In genomic region chr7:123410273-123410928, GRCh38 we compare ENCODE assay signal across 11 cellular contexts.
A peak's percentile ranks its signal among the peaks of the same experiment; 100 is the strongest.
DNase-seq lines count a peak whose midpoint lies in the region; ATAC-seq and TF ChIP-seq lines count a peak whose summit lies in the region.
"Had no signal": no experiment of that assay in that cellular context is flagged by ENCODE, and none has a peak within 500 bp of the region (broad histone marks: within the 10 kb centered on the region; RNA-seq: fewer than 3 reads in every experiment).

No MANE protein-coding gene starts in this region.

- 42% methylated on average over 1 of the region's 1 CpG for WGBS in hepatocyte (ENCODE audit: low lambda C conversion rate, missing lambda C conversion rate)

- no peak overlapping the region for H3K9ac ChIP-seq in skeletal muscle tissue (ENCODE audit: low read depth in 1 of 3, low read length in 3 of 3)

- H4K20me1 ChIP-seq in hepatocyte (ENCODE audit: insufficient read depth, poor library complexity, severe bottlenecking), result no peaks in the 10 kb centered on the region

- H3K27me3 ChIP-seq in hepatocyte, result no peaks in the 10 kb centered on the region
- no peaks in the 10 kb centered on the region for H3K27me3 ChIP-seq in skeletal muscle tissue (ENCODE audit: control insufficient read depth in 3 of 3, insufficient read depth in 3 of 3, low read length in 3 of 3)

- H3K79me2 ChIP-seq in hepatocyte, result no peaks in the 10 kb centered on the region

- H3K4me3 ChIP-seq in astrocyte of the cerebellum (ENCODE audit: low read depth, low read length), result no peak overlapping the region
- H3K4me3 ChIP-seq in hepatocyte, result no peak overlapping the region
- peak overlapping the region in 2 of 3 donors; percentile 32 to 41 for H3K4me3 ChIP-seq in skeletal muscle tissue (ENCODE audit: low read length in 3 of 3)

- peak overlapping the region; percentile 70 for H3K27ac ChIP-seq in hepatocyte
- H3K27ac ChIP-seq in skeletal muscle tissue (ENCODE audit: low read depth, low read length), result peak overlapping the region; percentile 49

- DNase-seq in LoVo (ENCODE audit: low spot score), result peak; percentile 24
- DNase-seq in astrocyte of the cerebellum (ENCODE audit: low read depth), result peak; percentile 82
- DNase-seq in hepatocyte (ENCODE audit: low spot score), result peak; percentile 58
- no peak for DNase-seq in stimulated activated naive CD8-positive, alpha-beta T cell treated with anti-CD3 and anti-CD28 coated beads, Interleukin-15, Interleukin-2, amounts not matched to agents 100 U/mL and 50 U/mL, for 24 hours
- no peak for DNase-seq in SK-N-DZ (ENCODE audit: low spot score)
- no peak for DNase-seq in DMS153 (lab: John Stamatoyannopoulos, UW)
- DNase-seq: activated CD4-positive, CD25-positive, alpha-beta regulatory T cell; activated naive CD8-positive, alpha-beta T cell treated with anti-CD3 and anti-CD28 coated beads, Interleukin-2, amount 10 ng/mL, durations not matched to agents 7 days and 5 days had no signal

- H3K4me2 ChIP-seq in hepatocyte, result peak overlapping the region; percentile 39

- in situ Hi-C loops in astrocyte of the cerebellum (cut with HindIII; ENCODE audit: low sequenced_read_pairs), result loop anchor here (5.0 kb wide), 1 partner anchor 47 kb away; no protein-coding TSS in a partner anchor

- H3K4me1 ChIP-seq in hepatocyte (ENCODE audit: insufficient read depth) (peaks cover 7% of the 10 kb centered on the region), skeletal muscle tissue (ENCODE audit: control insufficient read depth in 3 of 3, insufficient read depth in 3 of 3, low read length in 3 of 3) (peaks cover 0 to 13% (median 10%) of the 10 kb centered on the region in 3 donors)

- H3K36me3 ChIP-seq in hepatocyte (replicated peaks; ENCODE audit: insufficient read depth, low read depth) (no peaks in the 10 kb centered on the region), skeletal muscle tissue (ENCODE audit: control insufficient read depth in 3 of 3, insufficient read depth in 3 of 3, low read length in 3 of 3) (no peaks in the 10 kb centered on the region)

- H2AFZ ChIP-seq in hepatocyte, result no peak overlapping the region

- TF ChIP-seq CTCF in astrocyte of the cerebellum (IDR thresholded peaks at IDR 0.05; ENCODE audit: low read depth, low read length, missing control alignments), result no peak
- no peak for TF ChIP-seq CTCF in hepatocyte (IDR thresholded peaks at IDR 0.05; ENCODE audit: poor library complexity)

- H3K9me3 ChIP-seq in hepatocyte (ENCODE audit: low read depth), result no peaks in the 10 kb centered on the region
- no peaks in the 10 kb centered on the region for H3K9me3 ChIP-seq in skeletal muscle tissue (ENCODE audit: control insufficient read depth in 3 of 3, low read length in 3 of 3)

- no peak for ATAC-seq in HG02763 (IDR thresholded peaks at IDR 0.05; ENCODE audit: unreplicated experiment)
- no peak for ATAC-seq in stimulated activated naive CD8-positive, alpha-beta T cell treated with anti-CD3 and anti-CD28 coated beads, Interleukin-15, Interleukin-2, amounts not matched to agents 100 U/mL and 50 U/mL, for 24 hours
- ATAC-seq: natural killer cell treated with Interleukin-12 subunit alpha and Interleukin-12 subunit beta and Interleukin-15 and Interleukin-18, amount 100 ng/mL, for 72 hours had no signal

- no peaks in the 10 kb centered on the region for H3K9me2 ChIP-seq in hepatocyte (replicated peaks; ENCODE audit: insufficient read depth)

Comparison
In these comparisons a context has a peak if more than half of its experiments do, and no peak if none do; other contexts are left out.
1. DNase-seq: peak in LoVo (single experiment), astrocyte of the cerebellum (single experiment) and hepatocyte (single experiment); none in stimulated activated naive CD8-positive, alpha-beta T cell treated with anti-CD3 and anti-CD28 coated beads, Interleukin-15, Interleukin-2, amounts not matched to agents 100 U/mL and 50 U/mL, for 24 hours (single experiment), SK-N-DZ (single experiment) and DMS153 (single experiment).
2. H3K4me3 ChIP-seq: peak in skeletal muscle tissue (2 of 3); none in astrocyte of the cerebellum (single experiment) and hepatocyte (single experiment).